18 cellular contexts compared by ENCODE assay signal in the genomic region with DNA sequence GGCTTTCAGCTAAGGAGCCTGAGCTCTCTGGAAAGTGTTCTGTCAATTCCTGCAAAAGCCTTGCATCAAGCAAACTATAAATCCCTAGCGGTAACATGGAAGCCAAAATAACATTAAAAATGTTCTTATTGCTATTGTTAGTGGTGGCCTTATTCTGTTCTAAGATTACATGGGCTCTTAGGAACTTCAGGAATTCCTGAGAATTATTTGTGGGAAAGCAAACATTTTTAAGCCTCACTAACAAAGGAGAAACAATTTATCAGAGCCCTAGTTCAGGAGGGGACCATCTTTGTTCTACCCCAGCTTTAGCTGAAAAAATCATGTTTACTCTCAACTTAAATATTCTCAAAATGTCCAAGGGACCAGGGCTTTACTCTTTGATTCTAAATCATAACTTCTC.
DNase-seq lines count a peak whose midpoint lies in the region; ATAC-seq and TF ChIP-seq lines count a peak whose summit lies in the region.
"Had no signal": no experiment of that assay in that cellular context is flagged by ENCODE, and none has a peak within 500 bp of the region (broad histone marks: within the 10 kb centered on the region; RNA-seq: fewer than 3 reads in every experiment).

No MANE protein-coding gene starts in this region.

- peak overlapping the region; percentile 4; the same call in 1 of the 2 replicates for H2AFZ ChIP-seq in SK-N-SH (ENCODE audit: low read depth)

- H3K27ac ChIP-seq in SK-N-SH (ENCODE audit: low read depth in 2 of 2, low read length in 1 of 2), result peak overlapping the region; percentile 44 to 75; a peak in 3 of 4 replicates
- H3K27ac ChIP-seq: uterus had no signal

- H3K9me3 Mint-ChIP-seq in nephron progenitor cell, result no peaks in the 10 kb centered on the region
- H3K9me3 Mint-ChIP-seq in stimulated activated effector memory CD8-positive, alpha-beta T cell treated with anti-CD3 and anti-CD28 coated beads, Interleukin-12 subunit alpha, Interleukin-12 subunit beta, amount 100 ng/mL, for 72 hours, result no peaks in the 10 kb centered on the region

- no peaks in the 10 kb centered on the region for H3K27me3 ChIP-seq in SK-N-SH (ENCODE audit: insufficient read depth)
- H3K27me3 ChIP-seq: uterus had no signal

- no peak for TF ChIP-seq EP300 in SK-N-SH (IDR thresholded peaks at IDR 0.05; ENCODE audit: borderline replicate concordance in 1 of 2, low read depth in 1 of 2, low read length in 1 of 2)

- no peaks in the 10 kb centered on the region for H3K36me3 ChIP-seq in SK-N-SH (replicated peaks in 1 of 2; ENCODE audit: control insufficient read depth in 1 of 2, insufficient read depth in 2 of 2, low read length in 1 of 2)
- H3K36me3 ChIP-seq: uterus had no signal

- H3K4me1 Mint-ChIP-seq in nephron progenitor cell (no peaks in the 10 kb centered on the region), T-helper 17 cell (no peaks in the 10 kb centered on the region)
- H3K4me1 Mint-ChIP-seq in stimulated activated effector memory CD8-positive, alpha-beta T cell treated with anti-CD3 and anti-CD28 coated beads, Interleukin-12 subunit alpha, Interleukin-12 subunit beta, amount 100 ng/mL, for 72 hours, result no peaks in the 10 kb centered on the region
- H3K4me1 Mint-ChIP-seq: neural crest cell; stimulated activated naive B cell treated with anti-CD40 and anti-IgM and Interleukin-4, amounts not matched to agents 10 μg/mL and 1 μg/mL and 100 μg/mL, for 72 hours had no signal

- H3K9me2 ChIP-seq in SK-N-SH, result no peaks in the 10 kb centered on the region

- no peaks in the 10 kb centered on the region for H3K79me2 ChIP-seq in SK-N-SH (ENCODE audit: insufficient read depth)

- no peaks in the 10 kb centered on the region for H4K20me1 ChIP-seq in SK-N-SH (ENCODE audit: insufficient read depth)

- TF ChIP-seq CTCF in AG10803 (conservative IDR thresholded peaks at IDR 0.05; ENCODE audit: low read length), result peak; percentile 9; the same call in 1 of the 2 replicates
- TF ChIP-seq CTCF in SK-N-SH (IDR thresholded peaks at IDR 0.05), result no peak
- no peak for TF ChIP-seq CTCF in nephron progenitor cell (IDR thresholded peaks at IDR 0.05)

- H3K4me3 ChIP-seq in AG10803 (ENCODE audit: low read length) (no peak overlapping the region), SK-N-SH (ENCODE audit: low read depth in 2 of 2, low read length in 1 of 2) (no peak overlapping the region)
- H3K4me3 ChIP-seq: uterus had no signal

- H3K27ac Mint-ChIP-seq in nephron progenitor cell (peak overlapping the region; percentile 31), T-helper 17 cell (no peak overlapping the region)
- no peak overlapping the region for H3K27ac Mint-ChIP-seq in stimulated activated effector memory CD8-positive, alpha-beta T cell treated with anti-CD3 and anti-CD28 coated beads, Interleukin-12 subunit alpha, Interleukin-12 subunit beta, amount 100 ng/mL, for 72 hours
- H3K27ac Mint-ChIP-seq: activated naive CD8-positive, alpha-beta T cell; stimulated activated naive B cell treated with anti-CD40 and anti-IgM and Interleukin-4, amounts not matched to agents 10 μg/mL and 1 μg/mL and 100 μg/mL, for 72 hours had no signal

- no peaks in the 10 kb centered on the region for H3K27me3 Mint-ChIP-seq in nephron progenitor cell (ENCODE audit: low read depth, poor library complexity)
- peaks cover 6% of the 10 kb centered on the region for H3K27me3 Mint-ChIP-seq in T-helper 17 cell
- H3K27me3 Mint-ChIP-seq: stimulated activated naive B cell treated with anti-CD40 and anti-IgM and Interleukin-4, amounts not matched to agents 10 μg/mL and 1 μg/mL and 100 μg/mL, for 72 hours had no signal

- no peaks in the 10 kb centered on the region for H3K36me3 Mint-ChIP-seq in nephron progenitor cell (ENCODE audit: low read depth)
- no peaks in the 10 kb centered on the region for H3K36me3 Mint-ChIP-seq in stimulated activated effector memory CD8-positive, alpha-beta T cell treated with anti-CD3 and anti-CD28 coated beads, Interleukin-12 subunit alpha, Interleukin-12 subunit beta, amount 100 ng/mL, for 72 hours
- no peaks in the 10 kb centered on the region for H3K36me3 Mint-ChIP-seq in T-helper 17 cell (ENCODE audit: low read depth)
- H3K36me3 Mint-ChIP-seq: activated naive CD8-positive, alpha-beta T cell; stimulated activated naive B cell treated with anti-CD40 and anti-IgM and Interleukin-4, amounts not matched to agents 10 μg/mL and 1 μg/mL and 100 μg/mL, for 72 hours had no signal

- H3K9me3 ChIP-seq in SK-N-SH (no peaks in the 10 kb centered on the region), T-helper 17 cell (ENCODE audit: control insufficient read depth, low read length, poor library complexity, severe bottlenecking) (no peaks in the 10 kb centered on the region)
- H3K9me3 ChIP-seq: uterus had no signal

- no peak for ATAC-seq in HG03135 (IDR thresholded peaks at IDR 0.05; ENCODE audit: unreplicated experiment)
- no peak for ATAC-seq in stimulated activated effector memory CD8-positive, alpha-beta T cell treated with anti-CD3 and anti-CD28 coated beads, Interleukin-12 subunit alpha, Interleukin-12 subunit beta, amount 100 ng/mL, for 72 hours
- ATAC-seq in T-helper 17 cell, result no peak
- ATAC-seq: Panc1; stimulated activated naive B cell treated with anti-CD40 and anti-IgM and Interleukin-4, amounts not matched to agents 10 μg/mL and 1 μg/mL and 100 μg/mL, for 72 hours had no signal

- no peak for TF ChIP-seq RAD21 in SK-N-SH (IDR thresholded peaks at IDR 0.05; ENCODE audit: low read length)

- H3K9ac ChIP-seq in SK-N-SH, result no peak overlapping the region

- H3K4me3 Mint-ChIP-seq in nephron progenitor cell, result no peak overlapping the region
- no peak overlapping the region for H3K4me3 Mint-ChIP-seq in stimulated activated effector memory CD8-positive, alpha-beta T cell treated with anti-CD3 and anti-CD28 coated beads, Interleukin-12 subunit alpha, Interleukin-12 subunit beta, amount 100 ng/mL, for 72 hours
- H3K4me3 Mint-ChIP-seq in T-helper 17 cell, result no peak overlapping the region
- H3K4me3 Mint-ChIP-seq: activated naive CD8-positive, alpha-beta T cell; neural crest cell; stimulated activated naive B cell treated with anti-CD40 and anti-IgM and Interleukin-4, amounts not matched to agents 10 μg/mL and 1 μg/mL and 100 μg/mL, for 72 hours had no signal

- POLR2A ChIA-PET in SK-N-SH (lab: Yijun Ruan, JAX), result no interaction called here

- no peak overlapping the region for H3K4me2 ChIP-seq in SK-N-SH

- no peaks in the 10 kb centered on the region for H3F3A ChIP-seq in SK-N-SH (replicated peaks; ENCODE audit: insufficient read depth)

- CTCF ChIA-PET in SK-N-SH (lab: Yijun Ruan, JAX), result no interaction called here

- H3K4me1 ChIP-seq in SK-N-SH (ENCODE audit: control insufficient read depth in 1 of 2, insufficient read depth in 2 of 2, low read depth in 1 of 2, low read length in 1 of 2), result peaks cover 3 to 12% of the 10 kb centered on the region in 2 experiments; a peak in 3 of 4 replicates
- H3K4me1 ChIP-seq: uterus had no signal

- 64% methylated on average over 1 of the region's 1 CpG for WGBS in SK-N-SH (ENCODE audit: low lambda C conversion rate)

- DNase-seq in AG10803 (ENCODE audit: low read depth) (peak; percentile 89), SK-N-SH (no peak), fibroblast of gingiva (ENCODE audit: low read depth) (peak; percentile 12), nephron progenitor cell (no peak), NCI-H69 (lab: John Stamatoyannopoulos, UW) (no peak), T-helper 17 cell (no peak)
- DNase-seq in stimulated activated effector memory CD8-positive, alpha-beta T cell treated with anti-CD3 and anti-CD28 coated beads, Interleukin-12 subunit alpha, Interleukin-12 subunit beta, amount 100 ng/mL, for 72 hours (ENCODE audit: low spot score in 2 of 2), result no peak
- DNase-seq: cerebellar nuclear complex; Kasumi-1; NCI-H1930; NCI-H526; stimulated activated naive B cell treated with anti-CD40 and anti-IgM and Interleukin-4, amounts not matched to agents 10 μg/mL and 1 μg/mL and 100 μg/mL, for 72 hours; T-helper 1 cell; uterus had no signal

TF ChIP-seq in SK-N-SH, 30 proteins besides CTCF, POLR2A, EP300 and RAD21:
- TF ChIP-seq FOSL2 (IDR thresholded peaks at IDR 0.05; ENCODE audit: borderline replicate concordance, low read depth) (no peak), NFIC (IDR thresholded peaks at IDR 0.05; ENCODE audit: borderline replicate concordance) (no peak), MEF2A (IDR thresholded peaks at IDR 0.05; ENCODE audit: borderline replicate concordance, low read depth) (no peak), TEAD4 (IDR thresholded peaks at IDR 0.05; ENCODE audit: borderline replicate concordance, insufficient read depth) (no peak), JUND (IDR thresholded peaks at IDR 0.05) (no peak; the same call in 1 of the 2 replicates), FOXJ3 (CRISPR knock-in tag; IDR thresholded peaks at IDR 0.05) (no peak), USF1 (IDR thresholded peaks at IDR 0.05; ENCODE audit: borderline replicate concordance, low read depth) (no peak), GABPA (IDR thresholded peaks at IDR 0.05; ENCODE audit: low read depth) (no peak), TAF1 (IDR thresholded peaks at IDR 0.05; ENCODE audit: borderline replicate concordance, low read depth, low read length) (no peak), POLR2AphosphoS5 (IDR thresholded peaks at IDR 0.05; ENCODE audit: low read depth, low read length) (no peak), FOXM1 (IDR thresholded peaks at IDR 0.05; ENCODE audit: low read depth) (no peak), SMC3 (IDR thresholded peaks at IDR 0.05; ENCODE audit: low read depth, low read length) (no peak), RXRA (IDR thresholded peaks at IDR 0.05; ENCODE audit: borderline replicate concordance, low read depth) (no peak), RCOR1 (IDR thresholded peaks at IDR 0.05; ENCODE audit: low read length) (no peak)
- TF ChIP-seq, protein P1, sequence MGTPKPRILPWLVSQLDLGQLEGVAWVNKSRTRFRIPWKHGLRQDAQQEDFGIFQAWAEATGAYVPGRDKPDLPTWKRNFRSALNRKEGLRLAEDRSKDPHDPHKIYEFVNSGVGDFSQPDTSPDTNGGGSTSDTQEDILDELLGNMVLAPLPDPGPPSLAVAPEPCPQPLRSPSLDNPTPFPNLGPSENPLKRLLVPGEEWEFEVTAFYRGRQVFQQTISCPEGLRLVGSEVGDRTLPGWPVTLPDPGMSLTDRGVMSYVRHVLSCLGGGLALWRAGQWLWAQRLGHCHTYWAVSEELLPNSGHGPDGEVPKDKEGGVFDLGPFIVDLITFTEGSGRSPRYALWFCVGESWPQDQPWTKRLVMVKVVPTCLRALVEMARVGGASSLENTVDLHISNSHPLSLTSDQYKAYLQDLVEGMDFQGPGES (IDR thresholded peaks at IDR 0.05; ENCODE audit: low read depth, low read length), result no peak

Comparison
In these comparisons a context has a peak if more than half of its experiments do, and no peak if none do; other contexts are left out.
1. DNase-seq: peak in AG10803 (single experiment) and fibroblast of gingiva (single experiment); none in SK-N-SH (single experiment), nephron progenitor cell (single experiment), NCI-H69 (single experiment), stimulated activated effector memory CD8-positive, alpha-beta T cell treated with anti-CD3 and anti-CD28 coated beads, Interleukin-12 subunit alpha, Interleukin-12 subunit beta, amount 100 ng/mL, for 72 hours (0 of 2) and T-helper 17 cell (0 of 3).